In genomic region chr2:6523476-6523875, GRCh38 we compare ENCODE assay signal across 2 cellular contexts.
TF ChIP-seq lines count a peak whose summit lies in the region.

No MANE protein-coding gene starts in this region.

TF ChIP-seq in GM23338, 12 proteins besides CTCF, POLR2A, EP300 and RAD21:
- no peak for TF ChIP-seq POLR2AphosphoS5 (IDR thresholded peaks at IDR 0.05; ENCODE audit: low read depth)
- TF ChIP-seq EZH2phosphoT487 (IDR thresholded peaks at IDR 0.05; ENCODE audit: unreplicated experiment): no peak
- TF ChIP-seq EZH2 (IDR thresholded peaks at IDR 0.05; ENCODE audit: low read depth, unreplicated experiment): no peak
- TF ChIP-seq JUNB (IDR thresholded peaks at IDR 0.05; ENCODE audit: unreplicated experiment): no peak
- TF ChIP-seq NANOG (IDR thresholded peaks at IDR 0.05; ENCODE audit: borderline replicate concordance): no peak
- TF ChIP-seq STAT1 (IDR thresholded peaks at IDR 0.05; ENCODE audit: unreplicated experiment): no peak
- no peak for TF ChIP-seq CREB1 (CRISPR knock-in tag; IDR thresholded peaks at IDR 0.05; ENCODE audit: low read depth)
- no peak for TF ChIP-seq ZNF331 (CRISPR knock-in tag; IDR thresholded peaks at IDR 0.05; ENCODE audit: low read depth)
- TF ChIP-seq ETS1 (IDR thresholded peaks at IDR 0.05): no peak
- TF ChIP-seq, protein P1, sequence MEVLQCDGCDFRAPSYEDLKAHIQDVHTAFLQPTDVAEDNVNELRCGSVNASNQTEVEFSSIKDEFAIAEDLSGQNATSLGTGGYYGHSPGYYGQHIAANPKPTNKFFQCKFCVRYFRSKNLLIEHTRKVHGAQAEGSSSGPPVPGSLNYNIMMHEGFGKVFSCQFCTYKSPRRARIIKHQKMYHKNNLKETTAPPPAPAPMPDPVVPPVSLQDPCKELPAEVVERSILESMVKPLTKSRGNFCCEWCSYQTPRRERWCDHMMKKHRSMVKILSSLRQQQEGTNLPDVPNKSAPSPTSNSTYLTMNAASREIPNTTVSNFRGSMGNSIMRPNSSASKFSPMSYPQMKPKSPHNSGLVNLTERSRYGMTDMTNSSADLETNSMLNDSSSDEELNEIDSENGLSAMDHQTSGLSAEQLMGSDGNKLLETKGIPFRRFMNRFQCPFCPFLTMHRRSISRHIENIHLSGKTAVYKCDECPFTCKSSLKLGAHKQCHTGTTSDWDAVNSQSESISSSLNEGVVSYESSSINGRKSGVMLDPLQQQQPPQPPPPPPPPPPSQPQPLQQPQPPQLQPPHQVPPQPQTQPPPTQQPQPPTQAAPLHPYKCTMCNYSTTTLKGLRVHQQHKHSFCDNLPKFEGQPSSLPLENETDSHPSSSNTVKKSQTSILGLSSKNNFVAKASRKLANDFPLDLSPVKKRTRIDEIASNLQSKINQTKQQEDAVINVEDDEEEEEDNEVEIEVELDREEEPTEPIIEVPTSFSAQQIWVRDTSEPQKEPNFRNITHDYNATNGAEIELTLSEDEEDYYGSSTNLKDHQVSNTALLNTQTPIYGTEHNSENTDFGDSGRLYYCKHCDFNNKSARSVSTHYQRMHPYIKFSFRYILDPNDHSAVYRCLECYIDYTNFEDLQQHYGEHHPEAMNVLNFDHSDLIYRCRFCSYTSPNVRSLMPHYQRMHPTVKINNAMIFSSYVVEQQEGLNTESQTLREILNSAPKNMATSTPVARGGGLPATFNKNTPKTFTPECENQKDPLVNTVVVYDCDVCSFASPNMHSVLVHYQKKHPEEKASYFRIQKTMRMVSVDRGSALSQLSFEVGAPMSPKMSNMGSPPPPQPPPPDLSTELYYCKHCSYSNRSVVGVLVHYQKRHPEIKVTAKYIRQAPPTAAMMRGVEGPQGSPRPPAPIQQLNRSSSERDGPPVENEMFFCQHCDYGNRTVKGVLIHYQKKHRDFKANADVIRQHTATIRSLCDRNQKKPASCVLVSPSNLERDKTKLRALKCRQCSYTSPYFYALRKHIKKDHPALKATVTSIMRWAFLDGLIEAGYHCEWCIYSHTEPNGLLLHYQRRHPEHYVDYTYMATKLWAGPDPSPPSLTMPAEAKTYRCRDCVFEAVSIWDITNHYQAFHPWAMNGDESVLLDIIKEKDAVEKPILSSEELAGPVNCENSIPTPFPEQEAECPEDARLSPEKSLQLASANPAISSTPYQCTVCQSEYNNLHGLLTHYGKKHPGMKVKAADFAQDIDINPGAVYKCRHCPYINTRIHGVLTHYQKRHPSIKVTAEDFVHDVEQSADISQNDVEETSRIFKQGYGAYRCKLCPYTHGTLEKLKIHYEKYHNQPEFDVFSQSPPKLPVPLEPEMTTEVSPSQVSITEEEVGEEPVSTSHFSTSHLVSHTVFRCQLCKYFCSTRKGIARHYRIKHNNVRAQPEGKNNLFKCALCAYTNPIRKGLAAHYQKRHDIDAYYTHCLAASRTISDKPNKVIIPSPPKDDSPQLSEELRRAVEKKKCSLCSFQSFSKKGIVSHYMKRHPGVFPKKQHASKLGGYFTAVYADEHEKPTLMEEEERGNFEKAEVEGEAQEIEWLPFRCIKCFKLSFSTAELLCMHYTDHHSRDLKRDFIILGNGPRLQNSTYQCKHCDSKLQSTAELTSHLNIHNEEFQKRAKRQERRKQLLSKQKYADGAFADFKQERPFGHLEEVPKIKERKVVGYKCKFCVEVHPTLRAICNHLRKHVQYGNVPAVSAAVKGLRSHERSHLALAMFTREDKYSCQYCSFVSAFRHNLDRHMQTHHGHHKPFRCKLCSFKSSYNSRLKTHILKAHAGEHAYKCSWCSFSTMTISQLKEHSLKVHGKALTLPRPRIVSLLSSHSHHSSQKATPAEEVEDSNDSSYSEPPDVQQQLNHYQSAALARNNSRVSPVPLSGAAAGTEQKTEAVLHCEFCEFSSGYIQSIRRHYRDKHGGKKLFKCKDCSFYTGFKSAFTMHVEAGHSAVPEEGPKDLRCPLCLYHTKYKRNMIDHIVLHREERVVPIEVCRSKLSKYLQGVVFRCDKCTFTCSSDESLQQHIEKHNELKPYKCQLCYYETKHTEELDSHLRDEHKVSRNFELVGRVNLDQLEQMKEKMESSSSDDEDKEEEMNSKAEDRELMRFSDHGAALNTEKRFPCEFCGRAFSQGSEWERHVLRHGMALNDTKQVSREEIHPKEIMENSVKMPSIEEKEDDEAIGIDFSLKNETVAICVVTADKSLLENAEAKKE (CRISPR knock-in tag; IDR thresholded peaks at IDR 0.05): no peak
- TF ChIP-seq, protein P2, sequence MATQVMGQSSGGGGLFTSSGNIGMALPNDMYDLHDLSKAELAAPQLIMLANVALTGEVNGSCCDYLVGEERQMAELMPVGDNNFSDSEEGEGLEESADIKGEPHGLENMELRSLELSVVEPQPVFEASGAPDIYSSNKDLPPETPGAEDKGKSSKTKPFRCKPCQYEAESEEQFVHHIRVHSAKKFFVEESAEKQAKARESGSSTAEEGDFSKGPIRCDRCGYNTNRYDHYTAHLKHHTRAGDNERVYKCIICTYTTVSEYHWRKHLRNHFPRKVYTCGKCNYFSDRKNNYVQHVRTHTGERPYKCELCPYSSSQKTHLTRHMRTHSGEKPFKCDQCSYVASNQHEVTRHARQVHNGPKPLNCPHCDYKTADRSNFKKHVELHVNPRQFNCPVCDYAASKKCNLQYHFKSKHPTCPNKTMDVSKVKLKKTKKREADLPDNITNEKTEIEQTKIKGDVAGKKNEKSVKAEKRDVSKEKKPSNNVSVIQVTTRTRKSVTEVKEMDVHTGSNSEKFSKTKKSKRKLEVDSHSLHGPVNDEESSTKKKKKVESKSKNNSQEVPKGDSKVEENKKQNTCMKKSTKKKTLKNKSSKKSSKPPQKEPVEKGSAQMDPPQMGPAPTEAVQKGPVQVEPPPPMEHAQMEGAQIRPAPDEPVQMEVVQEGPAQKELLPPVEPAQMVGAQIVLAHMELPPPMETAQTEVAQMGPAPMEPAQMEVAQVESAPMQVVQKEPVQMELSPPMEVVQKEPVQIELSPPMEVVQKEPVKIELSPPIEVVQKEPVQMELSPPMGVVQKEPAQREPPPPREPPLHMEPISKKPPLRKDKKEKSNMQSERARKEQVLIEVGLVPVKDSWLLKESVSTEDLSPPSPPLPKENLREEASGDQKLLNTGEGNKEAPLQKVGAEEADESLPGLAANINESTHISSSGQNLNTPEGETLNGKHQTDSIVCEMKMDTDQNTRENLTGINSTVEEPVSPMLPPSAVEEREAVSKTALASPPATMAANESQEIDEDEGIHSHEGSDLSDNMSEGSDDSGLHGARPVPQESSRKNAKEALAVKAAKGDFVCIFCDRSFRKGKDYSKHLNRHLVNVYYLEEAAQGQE (IDR thresholded peaks at IDR 0.05; ENCODE audit: unreplicated experiment): no peak

TF ChIP-seq in H1, 55 proteins besides CTCF, POLR2A, EP300 and RAD21:
- TF ChIP-seq SP1 (IDR thresholded peaks at IDR 0.05; ENCODE audit: low read depth, low read length): no peak
- TF ChIP-seq SP4 (IDR thresholded peaks at IDR 0.05; ENCODE audit: low read length): no peak
- no peak for TF ChIP-seq GABPA (IDR thresholded peaks at IDR 0.05; ENCODE audit: borderline replicate concordance, insufficient read depth, low read length)
- TF ChIP-seq PHF8 (conservative IDR thresholded peaks at IDR 0.05; ENCODE audit: low read depth, low read length): no peak
- TF ChIP-seq BRCA1 (IDR thresholded peaks at IDR 0.05; ENCODE audit: low read depth, low read length): no peak
- no peak for TF ChIP-seq RFX5 (IDR thresholded peaks at IDR 0.05; ENCODE audit: borderline replicate concordance, low read depth, low read length)
- TF ChIP-seq CTBP2 (IDR thresholded peaks at IDR 0.05; ENCODE audit: borderline replicate concordance, insufficient read depth, insufficient read length, low read length): no peak
- no peak for TF ChIP-seq TCF12 (IDR thresholded peaks at IDR 0.05; ENCODE audit: low read depth, low read length)
- no peak for TF ChIP-seq KDM4A (IDR thresholded peaks at IDR 0.05; ENCODE audit: low read depth, low read length, severe bottlenecking)
- no peak for TF ChIP-seq ZNF274 (IDR thresholded peaks at IDR 0.05; ENCODE audit: borderline replicate concordance, extremely low read depth, low read length)
- TF ChIP-seq RXRA (IDR thresholded peaks at IDR 0.05; ENCODE audit: insufficient read depth, low read depth, low read length): no peak
- TF ChIP-seq, protein P3, sequence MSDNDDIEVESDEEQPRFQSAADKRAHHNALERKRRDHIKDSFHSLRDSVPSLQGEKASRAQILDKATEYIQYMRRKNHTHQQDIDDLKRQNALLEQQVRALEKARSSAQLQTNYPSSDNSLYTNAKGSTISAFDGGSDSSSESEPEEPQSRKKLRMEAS (IDR thresholded peaks at IDR 0.05): no peak
- TF ChIP-seq, protein P4, sequence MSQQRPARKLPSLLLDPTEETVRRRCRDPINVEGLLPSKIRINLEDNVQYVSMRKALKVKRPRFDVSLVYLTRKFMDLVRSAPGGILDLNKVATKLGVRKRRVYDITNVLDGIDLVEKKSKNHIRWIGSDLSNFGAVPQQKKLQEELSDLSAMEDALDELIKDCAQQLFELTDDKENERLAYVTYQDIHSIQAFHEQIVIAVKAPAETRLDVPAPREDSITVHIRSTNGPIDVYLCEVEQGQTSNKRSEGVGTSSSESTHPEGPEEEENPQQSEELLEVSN (IDR thresholded peaks at IDR 0.05): no peak
